In genomic region chr2:733495-733894, GRCh38 we compare ENCODE assay signal across 14 cellular contexts. TPM values are rescaled to one million over a fixed set of nuclear protein-coding genes. Genes with fewer than 3 reads are reported as not detected.
DNase-seq lines count a peak whose midpoint lies in the region; ATAC-seq and TF ChIP-seq lines count a peak whose summit lies in the region.
"Had no signal": no experiment of that assay in that cellular context is flagged by ENCODE, and none has a peak within 500 bp of the region (broad histone marks: within the 10 kb centered on the region; RNA-seq: fewer than 3 reads in every experiment).

No MANE protein-coding gene starts in this region.

- H3K36me3 ChIP-seq in DND-41 (ENCODE audit: insufficient read depth, low read length) (no peaks in the 10 kb centered on the region), Panc1 (ENCODE audit: control insufficient read depth, insufficient read depth, low read length) (no peaks in the 10 kb centered on the region)

- H3K79me2 ChIP-seq in DND-41 (ENCODE audit: insufficient read depth, low read length), result no peaks in the 10 kb centered on the region

- no peaks in the 10 kb centered on the region for H3K36me3 Mint-ChIP-seq in nephron progenitor cell (ENCODE audit: low read depth)
- H3K36me3 Mint-ChIP-seq in progenitor cell of endocrine pancreas (ENCODE audit: insufficient read depth), result no peaks in the 10 kb centered on the region
- H3K36me3 Mint-ChIP-seq: IgD-negative memory B cell had no signal

- POLR2A ChIA-PET in Panc1 (lab: Charles Lee), result no interaction called here

- peak; percentile 24; the same call in 1 of the 3 replicates for ATAC-seq in DND-41 (ENCODE audit: insufficient read depth, low read depth)
- ATAC-seq in Panc1, result peak; percentile 46
- ATAC-seq: GM23338 had no signal

- intact Hi-C loops in Panc1 (cut with micrococcal nuclease; ENCODE audit: unreplicated experiment), result no loop called here

- peaks cover 9% of the 10 kb centered on the region for H3K9me3 Mint-ChIP-seq in nephron progenitor cell
- H3K9me3 Mint-ChIP-seq in progenitor cell of endocrine pancreas (ENCODE audit: low read depth), result no peaks in the 10 kb centered on the region
- H3K9me3 Mint-ChIP-seq: CD4-positive, alpha-beta T cell; GM23338; IgD-negative memory B cell had no signal

- in situ Hi-C loops in Panc1 (cut with HindIII; ENCODE audit: low pct_unique_long_range_greater_than_20kb, low sequenced_read_pairs), result no loop called here

- H3K27me3 ChIP-seq in DND-41 (ENCODE audit: insufficient read depth, low read length, poor library complexity) (no peaks in the 10 kb centered on the region), Panc1 (ENCODE audit: control insufficient read depth, insufficient read depth, low read length) (no peaks in the 10 kb centered on the region)

- no peak for DNase-seq in DND-41
- no peak for DNase-seq in Panc1 (ENCODE audit: low read depth, low spot score)
- no peak for DNase-seq in nephron progenitor cell
- no peak for DNase-seq in progenitor cell of endocrine pancreas (ENCODE audit: low spot score, unreplicated experiment)
- no peak for DNase-seq in midbrain (lab: John Stamatoyannopoulos, UW)
- DNase-seq in ureter (ENCODE audit: low spot score), result no peak
- no peak for DNase-seq in NCI-H128 (lab: John Stamatoyannopoulos, UW; ENCODE audit: unreplicated experiment)
- DNase-seq: AML-193; Caco-2; CD4-positive, alpha-beta T cell; GDM1 had no signal

- H3K9me3 ChIP-seq in DND-41 (ENCODE audit: insufficient read depth, low read length, severe bottlenecking), result no peaks in the 10 kb centered on the region
- H3K9me3 ChIP-seq in Panc1 (ENCODE audit: control insufficient read depth, insufficient read depth, low read depth, low read length), result no peaks in the 10 kb centered on the region
- H3K9me3 ChIP-seq: Caco-2 had no signal

- H2AFZ ChIP-seq in DND-41 (ENCODE audit: low read depth, low read length), result no peak overlapping the region
- H2AFZ ChIP-seq: GM23338 had no signal

- H3K27me3 Mint-ChIP-seq in nephron progenitor cell (ENCODE audit: low read depth, poor library complexity) (peaks cover 3% of the 10 kb centered on the region), progenitor cell of endocrine pancreas (peaks cover 3% of the 10 kb centered on the region)

- H3K4me3 Mint-ChIP-seq in nephron progenitor cell (no peak overlapping the region), progenitor cell of endocrine pancreas (ENCODE audit: low read depth) (no peak overlapping the region)
- H3K4me3 Mint-ChIP-seq: CD4-positive, alpha-beta T cell; GM23338; IgD-negative memory B cell had no signal

- no peaks in the 10 kb centered on the region for H4K20me1 ChIP-seq in DND-41 (ENCODE audit: insufficient read depth, low read length)

- BruUV-seq in Panc1 (replicated peaks; lab: Mats Ljungman, UMichigan), result no TSS peak

- no peak overlapping the region for H3K4me2 ChIP-seq in DND-41 (ENCODE audit: insufficient read depth, low read length)
- H3K4me2 ChIP-seq: GM23338 had no signal

- peaks cover 42% of the 10 kb centered on the region for H3K4me1 Mint-ChIP-seq in nephron progenitor cell
- peaks cover 4% of the 10 kb centered on the region for H3K4me1 Mint-ChIP-seq in progenitor cell of endocrine pancreas (ENCODE audit: low read depth)

- peak overlapping the region; percentile 77 for H3K27ac Mint-ChIP-seq in nephron progenitor cell
- H3K27ac Mint-ChIP-seq in progenitor cell of endocrine pancreas, result peak overlapping the region; percentile 38
- H3K27ac Mint-ChIP-seq: CD4-positive, alpha-beta T cell; GM23338; IgD-negative memory B cell had no signal

- no peaks in the 10 kb centered on the region for H3K4me1 ChIP-seq in DND-41 (ENCODE audit: insufficient read depth, low read length)
- H3K4me1 ChIP-seq in Panc1 (ENCODE audit: control insufficient read depth, insufficient read depth, low read length), result no peaks in the 10 kb centered on the region
- H3K4me1 ChIP-seq: Caco-2 had no signal

- no peak overlapping the region for H3K9ac ChIP-seq in DND-41 (ENCODE audit: low read depth, low read length)

- H3K27ac ChIP-seq in DND-41 (ENCODE audit: low read length) (peak overlapping the region; percentile 2; the same call in 1 of the 2 replicates), Panc1 (ENCODE audit: low read length) (no peak overlapping the region)
- H3K27ac ChIP-seq: C4-2B had no signal

- H3K4me3 ChIP-seq in DND-41 (ENCODE audit: low read depth in 1 of 2, low read length in 2 of 2) (no peak overlapping the region), Panc1 (ENCODE audit: low read depth in 2 of 2, low read length in 2 of 2) (no peak overlapping the region)
- H3K4me3 ChIP-seq: GM23338 had no signal

- no peak for TF ChIP-seq CTCF in DND-41 (IDR thresholded peaks at IDR 0.05; ENCODE audit: borderline replicate concordance, extremely low read depth, low read length, poor library complexity, severe bottlenecking)
- no peak for TF ChIP-seq CTCF in Panc1 (IDR thresholded peaks at IDR 0.05)
- TF ChIP-seq CTCF in nephron progenitor cell (IDR thresholded peaks at IDR 0.05), result no peak
- TF ChIP-seq CTCF in progenitor cell of endocrine pancreas (IDR thresholded peaks at IDR 0.05; ENCODE audit: unreplicated experiment), result no peak

- CTCF ChIA-PET in Panc1 (lab: Charles Lee), result no interaction called here

RNA-seq across cellular contexts. Expression of gene TMEM18, which starts 56.3 kb away (rescaled TPM):
- total RNA-seq in Panc1 (2021; ENCODE audit: unreplicated experiment) (49.6 TPM), progenitor cell of endocrine pancreas (19.3 and 24.8 TPM in 2 replicates), ureter (15.5 TPM)
- polyA plus RNA-seq in Panc1 (2012; ENCODE audit: insufficient read length), result 56.4 TPM
